10 cellular contexts compared by ENCODE assay signal in the genomic region with DNA sequence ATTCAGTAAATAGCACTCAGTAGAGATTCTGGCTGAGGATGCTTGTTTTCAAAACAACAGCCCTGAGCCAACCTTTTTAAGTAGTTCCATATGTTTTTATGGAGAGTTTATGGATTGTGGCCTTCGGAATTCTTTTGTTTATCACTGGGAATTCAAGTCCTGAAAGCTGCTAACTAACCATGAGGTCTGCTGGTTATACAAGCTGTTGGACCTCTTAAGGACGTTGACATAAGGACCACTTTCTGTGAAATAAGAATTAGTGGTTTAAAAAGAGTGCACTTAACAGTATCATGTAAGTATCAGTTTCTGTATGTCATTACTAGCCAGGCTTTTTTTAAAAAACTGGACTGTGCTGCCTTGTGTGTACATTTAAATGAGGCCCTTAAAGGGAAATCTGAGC.
A peak's percentile ranks its signal among the peaks of the same experiment; 100 is the strongest.
DNase-seq lines count a peak whose midpoint lies in the region; ATAC-seq, FAIRE-seq and TF ChIP-seq lines count a peak whose summit lies in the region.
"Had no signal": no experiment of that assay in that cellular context is flagged by ENCODE, and none has a peak within 500 bp of the region (broad histone marks: within the 10 kb centered on the region; RNA-seq: fewer than 3 reads in every experiment).

No MANE protein-coding gene starts in this region.

- no peak overlapping the region for H2AFZ ChIP-seq in astrocyte (ENCODE audit: low read depth, low read length)

- intact Hi-C loops in vagina (cut with DNase I): no loop called here

- H3K27me3 ChIP-seq in astrocyte (ENCODE audit: insufficient read depth, low read length) (no peaks in the 10 kb centered on the region), Peyer's patch (no peaks in the 10 kb centered on the region), vagina (no peaks in the 10 kb centered on the region)

- H3K9me3 ChIP-seq in astrocyte (ENCODE audit: insufficient read depth, low read depth, low read length) (no peaks in the 10 kb centered on the region), Peyer's patch (no peaks in the 10 kb centered on the region), vagina (no peaks in the 10 kb centered on the region)

- H4K20me1 ChIP-seq in astrocyte (ENCODE audit: insufficient read depth, low read length): no peaks in the 10 kb centered on the region

- peaks cover 39% of the 10 kb centered on the region for H3K4me1 ChIP-seq in astrocyte (ENCODE audit: insufficient read depth, low read length)
- peaks cover 0 to 9% (median 0%) of the 10 kb centered on the region in 4 donors for H3K4me1 ChIP-seq in Peyer's patch
- H3K4me1 ChIP-seq in vagina: peaks cover 24% of the 10 kb centered on the region

- no peak overlapping the region for H3K4me2 ChIP-seq in astrocyte (ENCODE audit: low read length)

- TF ChIP-seq CTCF in AG09309 (IDR thresholded peaks at IDR 0.05; ENCODE audit: control insufficient read depth, insufficient read depth, low read depth, low read length, missing control alignments): no peak
- TF ChIP-seq CTCF in astrocyte (IDR thresholded peaks at IDR 0.05; ENCODE audit: insufficient read depth, low read depth, low read length): no peak
- no peak for TF ChIP-seq CTCF in Peyer's patch (IDR thresholded peaks at IDR 0.05)
- no peak for TF ChIP-seq CTCF in vagina (IDR thresholded peaks at IDR 0.05)

- H3K4me1 Mint-ChIP-seq in astrocyte (ENCODE audit: low read depth, unreplicated experiment): peaks cover 59% of the 10 kb centered on the region

- no peaks in the 10 kb centered on the region for H3K36me3 ChIP-seq in astrocyte (ENCODE audit: insufficient read depth, low read length)
- H3K36me3 ChIP-seq in Peyer's patch: no peaks in the 10 kb centered on the region
- no peaks in the 10 kb centered on the region for H3K36me3 ChIP-seq in vagina

- H3K79me2 ChIP-seq in astrocyte (ENCODE audit: insufficient read depth, low read length): no peaks in the 10 kb centered on the region

- H3K36me3 Mint-ChIP-seq in astrocyte (ENCODE audit: low read depth, unreplicated experiment): peaks cover 12% of the 10 kb centered on the region
- H3K36me3 Mint-ChIP-seq: CD4-positive, CD25-positive, alpha-beta regulatory T cell had no signal

- H3K27ac ChIP-seq in astrocyte (ENCODE audit: low read depth, low read length) (peak overlapping the region; percentile 92), Peyer's patch (no peak overlapping the region), vagina (no peak overlapping the region)

- no peaks in the 10 kb centered on the region for H3K9me3 Mint-ChIP-seq in astrocyte (ENCODE audit: unreplicated experiment)
- H3K9me3 Mint-ChIP-seq: central memory CD8-positive, alpha-beta T cell had no signal

- FAIRE-seq in astrocyte (lab: Jason Lieb, UNC): no peak
- no peak for FAIRE-seq in urothelium cell line (lab: Jason Lieb, UNC)

- ATAC-seq in GM19328 (IDR thresholded peaks at IDR 0.05; ENCODE audit: unreplicated experiment): peak; percentile 35
- ATAC-seq in HG03066 (IDR thresholded peaks at IDR 0.05; ENCODE audit: low read depth, unreplicated experiment): peak; percentile 68

- H3K27ac Mint-ChIP-seq in astrocyte (ENCODE audit: unreplicated experiment): peak overlapping the region; percentile 92
- H3K27ac Mint-ChIP-seq: CD4-positive, CD25-positive, alpha-beta regulatory T cell had no signal

- H3K9ac ChIP-seq in astrocyte (ENCODE audit: low read length): no peak overlapping the region

- no peak overlapping the region for H3K4me3 Mint-ChIP-seq in astrocyte (ENCODE audit: unreplicated experiment)
- H3K4me3 Mint-ChIP-seq: CD4-positive, CD25-positive, alpha-beta regulatory T cell; central memory CD8-positive, alpha-beta T cell had no signal

- peak; percentile 83 for DNase-seq in AG09309 (ENCODE audit: low read depth)
- DNase-seq in astrocyte (ENCODE audit: low read depth): peak; percentile 71
- no peak for DNase-seq in urothelium cell line (ENCODE audit: low spot score)
- DNase-seq in Peyer's patch: no peak
- no peak for DNase-seq in vagina (ENCODE audit: extremely low spot score in 2 of 2)
- DNase-seq in glomerular visceral epithelial cell (ENCODE audit: extremely low spot score): no peak
- DNase-seq: CD4-positive, CD25-positive, alpha-beta regulatory T cell had no signal

- no peaks in the 10 kb centered on the region for H3K27me3 Mint-ChIP-seq in astrocyte (ENCODE audit: low read depth, unreplicated experiment)
- H3K27me3 Mint-ChIP-seq: CD4-positive, CD25-positive, alpha-beta regulatory T cell had no signal

- no peak overlapping the region for H3K4me3 ChIP-seq in AG09309 (ENCODE audit: control insufficient read depth, low read depth, low read length)
- no peak overlapping the region for H3K4me3 ChIP-seq in astrocyte (ENCODE audit: insufficient read depth, low read depth, low read length)
- H3K4me3 ChIP-seq in Peyer's patch: no peak overlapping the region
- H3K4me3 ChIP-seq in vagina: no peak overlapping the region

- no peak for TF ChIP-seq POLR2A in Peyer's patch (IDR thresholded peaks at IDR 0.05)
- TF ChIP-seq POLR2A in vagina (IDR thresholded peaks at IDR 0.05): no peak

Comparison
In these comparisons a context has a peak if more than half of its experiments do, and no peak if none do; other contexts are left out.
1. DNase-seq: peak in AG09309 (single experiment) and astrocyte (single experiment); none in urothelium cell line (single experiment), Peyer's patch (0 of 3), vagina (0 of 2) and glomerular visceral epithelial cell (single experiment).